8 cellular contexts compared by ENCODE assay signal in the genomic region with DNA sequence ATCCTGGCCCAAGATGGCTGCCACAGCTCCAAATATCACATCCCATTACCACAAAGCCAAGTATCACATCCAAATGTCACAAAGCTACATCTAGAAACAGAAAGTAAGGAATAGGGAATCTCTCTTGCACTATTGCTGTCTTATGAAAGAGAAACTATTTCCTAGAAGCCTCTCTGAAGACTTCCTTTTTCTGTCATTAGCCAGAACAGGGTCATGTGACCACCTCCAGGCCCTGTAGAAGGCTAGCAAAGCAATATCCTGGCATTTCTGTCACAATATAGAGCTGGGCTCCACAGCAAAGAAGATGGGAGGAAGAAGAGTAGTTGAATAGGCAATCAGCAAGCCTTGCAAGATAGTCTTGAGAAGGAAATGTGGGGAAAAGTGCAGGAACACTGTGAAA.
DNase-seq lines count a peak whose midpoint lies in the region; ATAC-seq and TF ChIP-seq lines count a peak whose summit lies in the region.

No MANE protein-coding gene starts in this region.

- no peak overlapping the region for H3K4me3 Mint-ChIP-seq in activated CD4-positive, alpha-beta memory T cell treated with anti-CD3 and anti-CD28 coated beads, Interleukin-2, amount 10 ng/mL, durations not matched to agents 7 days and 5 days
- H3K4me3 Mint-ChIP-seq in activated CD4-positive, alpha-beta memory T cell treated with anti-CD3 and anti-CD28 coated beads for 36 hours: no peak overlapping the region
- H3K4me3 Mint-ChIP-seq in stimulated activated effector memory CD8-positive, alpha-beta T cell treated with anti-CD3 and anti-CD28 coated beads, Interleukin-12 subunit alpha, Interleukin-12 subunit beta, amount 100 ng/mL, for 72 hours: no peak overlapping the region

- DNase-seq in activated CD4-positive, alpha-beta memory T cell treated with anti-CD3 and anti-CD28 coated beads, Interleukin-2, amount 10 ng/mL, durations not matched to agents 7 days and 5 days: no peak
- no peak for DNase-seq in activated CD4-positive, alpha-beta memory T cell treated with anti-CD3 and anti-CD28 coated beads for 36 hours
- DNase-seq in breast epithelium (ENCODE audit: low spot score in 2 of 2) (no peak), Right ventricle myocardium inferior (ENCODE audit: missing footprints) (no peak), NCI-H748 treated with DMSO at 0.1 percent for 48 hours (lab: John Stamatoyannopoulos, UW) (no peak), smooth muscle cell (lab: John Stamatoyannopoulos, UW; ENCODE audit: unreplicated experiment) (no peak)
- DNase-seq in stimulated activated effector memory CD8-positive, alpha-beta T cell treated with anti-CD3 and anti-CD28 coated beads, Interleukin-12 subunit alpha, Interleukin-12 subunit beta, amount 100 ng/mL, for 72 hours (ENCODE audit: low spot score in 2 of 2): no peak

- H3K27me3 ChIP-seq in breast epithelium (no peaks in the 10 kb centered on the region), smooth muscle cell (ENCODE audit: low read depth) (peaks cover 10% of the 10 kb centered on the region)

- H2AFZ ChIP-seq in smooth muscle cell (ENCODE audit: low read depth): no peak overlapping the region

- TF ChIP-seq EP300 in Ishikawa (IDR thresholded peaks at IDR 0.05; ENCODE audit: borderline replicate concordance): no peak

- no peaks in the 10 kb centered on the region for H4K20me1 ChIP-seq in smooth muscle cell (ENCODE audit: low read depth)

- peak; percentile 43 for ATAC-seq in stimulated activated effector memory CD8-positive, alpha-beta T cell treated with anti-CD3 and anti-CD28 coated beads, Interleukin-12 subunit alpha, Interleukin-12 subunit beta, amount 100 ng/mL, for 72 hours
- no peak for ATAC-seq in Right ventricle myocardium inferior

- no peaks in the 10 kb centered on the region for H3K79me2 ChIP-seq in smooth muscle cell (ENCODE audit: low read depth)

- no peaks in the 10 kb centered on the region for H3F3A ChIP-seq in smooth muscle cell (ENCODE audit: low read depth)

- POLR2A ChIA-PET in activated CD4-positive, alpha-beta memory T cell treated with anti-CD3 and anti-CD28 coated beads, Interleukin-2, amount 10 ng/mL, durations not matched to agents 7 days and 5 days (lab: Charles Lee): interaction anchor here (1.1 kb wide), 1 partner anchor 115 kb away, joined by 3 read pairs; no protein-coding TSS in a partner anchor
- POLR2A ChIA-PET in activated CD4-positive, alpha-beta memory T cell treated with anti-CD3 and anti-CD28 coated beads for 36 hours (lab: Charles Lee): no interaction called here

- no peaks in the 10 kb centered on the region for H3K36me3 Mint-ChIP-seq in activated CD4-positive, alpha-beta memory T cell treated with anti-CD3 and anti-CD28 coated beads, Interleukin-2, amount 10 ng/mL, durations not matched to agents 7 days and 5 days (ENCODE audit: low read depth)
- H3K36me3 Mint-ChIP-seq in activated CD4-positive, alpha-beta memory T cell treated with anti-CD3 and anti-CD28 coated beads for 36 hours: no peaks in the 10 kb centered on the region
- no peaks in the 10 kb centered on the region for H3K36me3 Mint-ChIP-seq in stimulated activated effector memory CD8-positive, alpha-beta T cell treated with anti-CD3 and anti-CD28 coated beads, Interleukin-12 subunit alpha, Interleukin-12 subunit beta, amount 100 ng/mL, for 72 hours

- TF ChIP-seq CTCF in breast epithelium (IDR thresholded peaks at IDR 0.05) (no peak), smooth muscle cell (IDR thresholded peaks at IDR 0.05; ENCODE audit: borderline replicate concordance, insufficient read depth, poor library complexity, severe bottlenecking) (no peak)

- H3K4me1 ChIP-seq in breast epithelium (peaks cover 0 to 14% of the 10 kb centered on the region in 2 donors), smooth muscle cell (ENCODE audit: low read depth) (no peaks in the 10 kb centered on the region)

- intact Hi-C loops in activated CD4-positive, alpha-beta memory T cell treated with anti-CD3 and anti-CD28 coated beads for 36 hours (cut with micrococcal nuclease): loop anchor here (5.0 kb wide), 1 partner anchor 149 kb away; no protein-coding TSS in a partner anchor
- intact Hi-C loops in breast epithelium (cut with DNase I; ENCODE audit: low total_unique reads): loop anchor here (10.0 kb wide), 1 partner anchor 139 kb away; a partner anchor contains a TSS
- intact Hi-C loops in Right ventricle myocardium inferior (cut with DNase I): no loop called here

- peaks cover 10% of the 10 kb centered on the region for H3K4me1 Mint-ChIP-seq in activated CD4-positive, alpha-beta memory T cell treated with anti-CD3 and anti-CD28 coated beads, Interleukin-2, amount 10 ng/mL, durations not matched to agents 7 days and 5 days
- peaks cover 4% of the 10 kb centered on the region for H3K4me1 Mint-ChIP-seq in activated CD4-positive, alpha-beta memory T cell treated with anti-CD3 and anti-CD28 coated beads for 36 hours (ENCODE audit: low read depth)
- peaks cover 6% of the 10 kb centered on the region for H3K4me1 Mint-ChIP-seq in stimulated activated effector memory CD8-positive, alpha-beta T cell treated with anti-CD3 and anti-CD28 coated beads, Interleukin-12 subunit alpha, Interleukin-12 subunit beta, amount 100 ng/mL, for 72 hours

- TF ChIP-seq RAD21 in Ishikawa (IDR thresholded peaks at IDR 0.05; ENCODE audit: low read depth): no peak

- H3K4me2 ChIP-seq in smooth muscle cell: no peak overlapping the region

- H3K27ac Mint-ChIP-seq in activated CD4-positive, alpha-beta memory T cell treated with anti-CD3 and anti-CD28 coated beads, Interleukin-2, amount 10 ng/mL, durations not matched to agents 7 days and 5 days: peak overlapping the region; percentile 51
- no peak overlapping the region for H3K27ac Mint-ChIP-seq in activated CD4-positive, alpha-beta memory T cell treated with anti-CD3 and anti-CD28 coated beads for 36 hours
- H3K27ac Mint-ChIP-seq in stimulated activated effector memory CD8-positive, alpha-beta T cell treated with anti-CD3 and anti-CD28 coated beads, Interleukin-12 subunit alpha, Interleukin-12 subunit beta, amount 100 ng/mL, for 72 hours: no peak overlapping the region

- peaks cover 4% of the 10 kb centered on the region for H3K9me3 Mint-ChIP-seq in activated CD4-positive, alpha-beta memory T cell treated with anti-CD3 and anti-CD28 coated beads, Interleukin-2, amount 10 ng/mL, durations not matched to agents 7 days and 5 days
- no peaks in the 10 kb centered on the region for H3K9me3 Mint-ChIP-seq in activated CD4-positive, alpha-beta memory T cell treated with anti-CD3 and anti-CD28 coated beads for 36 hours
- H3K9me3 Mint-ChIP-seq in stimulated activated effector memory CD8-positive, alpha-beta T cell treated with anti-CD3 and anti-CD28 coated beads, Interleukin-12 subunit alpha, Interleukin-12 subunit beta, amount 100 ng/mL, for 72 hours: no peaks in the 10 kb centered on the region

- no peak for TF ChIP-seq POLR2A in breast epithelium (IDR thresholded peaks at IDR 0.05)

- peak overlapping the region; percentile 23 to 34 for H3K27ac ChIP-seq in breast epithelium
- no peak overlapping the region for H3K27ac ChIP-seq in smooth muscle cell (ENCODE audit: low read depth)

- peaks cover 3% of the 10 kb centered on the region for H3K27me3 Mint-ChIP-seq in activated CD4-positive, alpha-beta memory T cell treated with anti-CD3 and anti-CD28 coated beads, Interleukin-2, amount 10 ng/mL, durations not matched to agents 7 days and 5 days
- peaks cover 2% of the 10 kb centered on the region for H3K27me3 Mint-ChIP-seq in activated CD4-positive, alpha-beta memory T cell treated with anti-CD3 and anti-CD28 coated beads for 36 hours

- H3K36me3 ChIP-seq in breast epithelium (no peaks in the 10 kb centered on the region), smooth muscle cell (ENCODE audit: low read depth) (no peaks in the 10 kb centered on the region)

- H3K9me3 ChIP-seq in breast epithelium: no peaks in the 10 kb centered on the region
- H3K9me3 ChIP-seq in smooth muscle cell (replicated peaks; ENCODE audit: low read depth): no peaks in the 10 kb centered on the region

- CTCF ChIA-PET in activated CD4-positive, alpha-beta memory T cell treated with anti-CD3 and anti-CD28 coated beads, Interleukin-2, amount 10 ng/mL, durations not matched to agents 7 days and 5 days (lab: Charles Lee): interaction anchor here (0.9 to 1.9 kb wide), 4 partner anchors 9 to 233 kb away, joined by 3 to 7 read pairs (median 5); no protein-coding TSS in a partner anchor
- CTCF ChIA-PET in activated CD4-positive, alpha-beta memory T cell treated with anti-CD3 and anti-CD28 coated beads for 36 hours (lab: Charles Lee): interaction anchor here (1.7 to 9.2 kb wide), 2 partner anchors 48 to 226 kb away, joined by 5 to 310 read pairs; no protein-coding TSS in a partner anchor

- H3K4me3 ChIP-seq in breast epithelium (no peak overlapping the region), smooth muscle cell (no peak overlapping the region)

- no peak overlapping the region for H3K9ac ChIP-seq in smooth muscle cell (ENCODE audit: low read depth)

TF ChIP-seq in Ishikawa, 13 proteins besides CTCF, POLR2A, EP300 and RAD21:
- TF ChIP-seq CEBPB (IDR thresholded peaks at IDR 0.05) (no peak), CREB1 (IDR thresholded peaks at IDR 0.05; ENCODE audit: low read depth) (no peak)
- TF ChIP-seq, protein P1, sequence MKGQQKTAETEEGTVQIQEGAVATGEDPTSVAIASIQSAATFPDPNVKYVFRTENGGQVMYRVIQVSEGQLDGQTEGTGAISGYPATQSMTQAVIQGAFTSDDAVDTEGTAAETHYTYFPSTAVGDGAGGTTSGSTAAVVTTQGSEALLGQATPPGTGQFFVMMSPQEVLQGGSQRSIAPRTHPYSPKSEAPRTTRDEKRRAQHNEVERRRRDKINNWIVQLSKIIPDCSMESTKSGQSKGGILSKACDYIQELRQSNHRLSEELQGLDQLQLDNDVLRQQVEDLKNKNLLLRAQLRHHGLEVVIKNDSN (IDR thresholded peaks at IDR 0.05): peak; percentile 68
- TF ChIP-seq, protein P2, sequence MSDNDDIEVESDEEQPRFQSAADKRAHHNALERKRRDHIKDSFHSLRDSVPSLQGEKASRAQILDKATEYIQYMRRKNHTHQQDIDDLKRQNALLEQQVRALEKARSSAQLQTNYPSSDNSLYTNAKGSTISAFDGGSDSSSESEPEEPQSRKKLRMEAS (IDR thresholded peaks at IDR 0.05): no peak
